In genomic region chr6:81995548-81996289, GRCh38 we compare ENCODE assay signal across 11 cellular contexts.
DNase-seq lines count a peak whose midpoint lies in the region; ATAC-seq and TF ChIP-seq lines count a peak whose summit lies in the region.
"Had no signal": no experiment of that assay in that cellular context is flagged by ENCODE, and none has a peak within 500 bp of the region (broad histone marks: within the 10 kb centered on the region; RNA-seq: fewer than 3 reads in every experiment).

No MANE protein-coding gene starts in this region.

- H2AFZ ChIP-seq in PC-3 (ENCODE audit: low read length), result no peak overlapping the region

- ATAC-seq in PC-3, result peak; percentile 61
- peak; percentile 38 for ATAC-seq in esophagus mucosa
- ATAC-seq: gastrocnemius medialis had no signal

- H3K27me3 ChIP-seq in PC-3 (ENCODE audit: low read length), result no peaks in the 10 kb centered on the region
- no peaks in the 10 kb centered on the region for H3K27me3 ChIP-seq in thyroid gland
- H3K27me3 ChIP-seq: gastrocnemius medialis, right atrium auricular region had no signal

- H3K9me2 ChIP-seq in PC-3 (replicated peaks; ENCODE audit: low read length), result no peaks in the 10 kb centered on the region

- no TSS peak for BruUV-seq in PC-3 (replicated peaks; lab: Mats Ljungman, UMichigan)

- in situ Hi-C loops in ACHN (cut with HindIII; ENCODE audit: low pct_ligation_motif_present, low pct_unique_long_range_greater_than_20kb, low sequenced_read_pairs), result no loop called here

- TF ChIP-seq POLR2A in thyroid gland (IDR thresholded peaks at IDR 0.05), result no peak

- DNase-seq in NCI-H2029 treated with DMSO at 0.1 percent for 48 hours (lab: John Stamatoyannopoulos, UW) (peak; percentile 38), NCI-H2029 (lab: John Stamatoyannopoulos, UW) (no peak), PC-3 (peak; percentile 72), thyroid gland (peak in 1 of 2 donors; percentile 2), NCI-H128 (lab: John Stamatoyannopoulos, UW; ENCODE audit: unreplicated experiment) (no peak), ACHN (no peak), 8988T (no peak)
- DNase-seq: central memory CD4-positive, alpha-beta T cell; gastrocnemius medialis had no signal

- no peak for TF ChIP-seq CTCF in PC-3 (conservative IDR thresholded peaks at IDR 0.05; ENCODE audit: low read depth, low read length)
- TF ChIP-seq CTCF in thyroid gland (IDR thresholded peaks at IDR 0.05), result no peak

- CTCF ChIA-PET in PC-3 (lab: Charles Lee), result no interaction called here

- H3K79me2 ChIP-seq in PC-3 (ENCODE audit: low read length), result no peaks in the 10 kb centered on the region

- H3K27ac ChIP-seq in PC-3 (ENCODE audit: low read length), result peak overlapping the region; percentile 99
- peak overlapping the region in 2 of 3 donors; percentile 7 to 41 for H3K27ac ChIP-seq in thyroid gland
- H3K27ac ChIP-seq: gastrocnemius medialis, right atrium auricular region had no signal

- 41 to 44% methylated on average over 1 of the region's 1 CpG for WGBS in thyroid gland, 2 donors

- H3K36me3 ChIP-seq in PC-3 (ENCODE audit: low read depth, low read length), result no peaks in the 10 kb centered on the region
- H3K36me3 ChIP-seq in thyroid gland, result no peaks in the 10 kb centered on the region
- H3K36me3 ChIP-seq: gastrocnemius medialis, right atrium auricular region had no signal

- peaks cover 14% of the 10 kb centered on the region for H3F3A ChIP-seq in PC-3 (ENCODE audit: low read length, unreplicated experiment)

- peak overlapping the region; percentile 49; the same call in 1 of the 2 replicates for H3K4me3 ChIP-seq in PC-3 (ENCODE audit: low read length)
- H3K4me3 ChIP-seq in thyroid gland (replicated peaks in 1 of 3), result no peak overlapping the region
- H3K4me3 ChIP-seq: gastrocnemius medialis, right atrium auricular region had no signal

- H3K4me2 ChIP-seq in PC-3 (ENCODE audit: low read length), result peak overlapping the region; percentile 78

- peak overlapping the region; percentile 78 for H3K9ac ChIP-seq in PC-3 (ENCODE audit: low read length)

- no peaks in the 10 kb centered on the region for H3K9me3 ChIP-seq in PC-3 (ENCODE audit: low read length)
- H3K9me3 ChIP-seq in thyroid gland, result no peaks in the 10 kb centered on the region
- H3K9me3 ChIP-seq: gastrocnemius medialis, right atrium auricular region had no signal

- POLR2A ChIA-PET in PC-3 (lab: Charles Lee; ENCODE audit: unreplicated experiment), result no interaction called here

- intact Hi-C loops in PC-3 (cut with micrococcal nuclease), result loop anchor here (2.0 to 5.0 kb wide), 2 partner anchors 57 to 243 kb away; partner anchors contain the start of gene TENT5A
- intact Hi-C loops in thyroid gland (cut with DNase I), result no loop called here

- no peaks in the 10 kb centered on the region for H4K20me1 ChIP-seq in PC-3 (ENCODE audit: low read length)

- H3K4me1 ChIP-seq in PC-3 (ENCODE audit: insufficient read depth, low read length), result peaks cover 41% of the 10 kb centered on the region
- H3K4me1 ChIP-seq in thyroid gland, result peaks cover 7 to 12% of the 10 kb centered on the region in 2 donors
- H3K4me1 ChIP-seq: gastrocnemius medialis, right atrium auricular region had no signal

Comparison
In these comparisons a context has a peak if more than half of its experiments do, and no peak if none do; other contexts are left out.
1. DNase-seq: peak in NCI-H2029 treated with DMSO at 0.1 percent for 48 hours (single experiment) and PC-3 (single experiment); none in NCI-H2029 (single experiment), NCI-H128 (single experiment), ACHN (single experiment) and 8988T (single experiment).